In the genomic region with DNA sequence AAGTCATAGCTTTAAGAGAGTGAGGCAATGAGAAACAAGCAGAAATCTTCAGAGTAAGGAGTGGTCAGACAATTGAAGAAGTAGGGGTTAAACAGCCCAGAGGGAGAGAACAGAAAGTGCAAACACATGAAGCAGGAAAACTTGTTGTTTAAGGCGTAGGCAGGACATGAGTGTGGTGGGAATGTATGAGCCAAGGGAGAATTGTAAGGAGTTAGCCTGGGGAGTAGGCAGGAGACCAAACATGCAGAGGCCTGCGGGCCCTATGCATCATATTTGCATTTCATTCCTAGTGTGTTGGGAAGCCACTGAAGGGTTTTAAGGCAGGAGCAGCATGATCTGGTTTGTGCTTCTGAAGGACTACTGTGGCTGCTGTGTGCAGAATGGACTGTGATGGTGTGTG, we compare ENCODE assay signal across 16 cellular contexts.
DNase-seq lines count a peak whose midpoint lies in the region; ATAC-seq and TF ChIP-seq lines count a peak whose summit lies in the region.
"Had no signal": no experiment of that assay in that cellular context is flagged by ENCODE, and none has a peak within 500 bp of the region (broad histone marks: within the 10 kb centered on the region; RNA-seq: fewer than 3 reads in every experiment).

No MANE protein-coding gene starts in this region.

- H3K4ac ChIP-seq in neuronal stem cell (ENCODE audit: low read length) = no peak overlapping the region

- no peak overlapping the region for H4K8ac ChIP-seq in neuronal stem cell (ENCODE audit: low read depth, low read length)

- no peak for TF ChIP-seq CTCF in RWPE2 (IDR thresholded peaks at IDR 0.05; ENCODE audit: poor library complexity, severe bottlenecking)

- DNase-seq in HPDE6-E6E7 (ENCODE audit: extremely low spot score) = peak; percentile 23
- no peak for DNase-seq in RWPE2 (ENCODE audit: low spot score)
- peak; percentile 9 for DNase-seq in fibroblast of peridontal ligament (ENCODE audit: extremely low read depth)
- no peak for DNase-seq in neuronal stem cell (ENCODE audit: low spot score)
- no peak for DNase-seq in activated CD8-positive, alpha-beta memory T cell treated with anti-CD3 and anti-CD28 coated beads, Interleukin-2, amount 50 U/mL, for 4 hours
- no peak for DNase-seq in effector memory CD4-positive, alpha-beta T cell
- no peak for DNase-seq in ACHN
- DNase-seq: CD8-positive, alpha-beta memory T cell; NCI-H1436; NCI-H2081; NCI-H69; SHP77 had no signal

- H3K27ac ChIP-seq in RWPE2 (ENCODE audit: poor library complexity, severe bottlenecking) (no peak overlapping the region), neuronal stem cell (replicated peaks; ENCODE audit: low read length) (no peak overlapping the region)
- no peak overlapping the region for H3K27ac ChIP-seq in effector memory CD4-positive, alpha-beta T cell (ENCODE audit: insufficient read depth, low read length, poor library complexity, severe bottlenecking)
- H3K27ac ChIP-seq: BLaER1 had no signal

- in situ Hi-C loops in ACHN (cut with HindIII; ENCODE audit: low pct_ligation_motif_present, low pct_unique_long_range_greater_than_20kb, low sequenced_read_pairs) = no loop called here

- H3K4me2 ChIP-seq in neuronal stem cell (ENCODE audit: insufficient read depth, low read length, poor library complexity, severe bottlenecking) = no peak overlapping the region
- H3K4me2 ChIP-seq: BLaER1 had no signal

- H2AFZ ChIP-seq in neuronal stem cell (ENCODE audit: low read length) = peak overlapping the region; percentile 20

- H2BK12ac ChIP-seq in neuronal stem cell (ENCODE audit: low read length) = no peak overlapping the region

- H2BK15ac ChIP-seq in neuronal stem cell (ENCODE audit: low read length) = no peak overlapping the region

- no peak overlapping the region for H3K14ac ChIP-seq in neuronal stem cell (ENCODE audit: low read length)

- H2BK120ac ChIP-seq in neuronal stem cell (ENCODE audit: low read depth, low read length) = no peak overlapping the region

- H3K18ac ChIP-seq in neuronal stem cell (ENCODE audit: low read length) = no peak overlapping the region

- H3K9ac ChIP-seq in neuronal stem cell (ENCODE audit: low read depth, low read length, poor library complexity) = no peak overlapping the region
- H3K9ac ChIP-seq: BLaER1 had no signal

- H3K4me3 ChIP-seq in RWPE2 (ENCODE audit: severe bottlenecking) (no peak overlapping the region), neuronal stem cell (ENCODE audit: low read length in 2 of 2) (no peak overlapping the region)
- H3K4me3 ChIP-seq in effector memory CD4-positive, alpha-beta T cell (ENCODE audit: insufficient read depth, low read depth, low read length, poor library complexity, severe bottlenecking) = no peak overlapping the region
- H3K4me3 ChIP-seq: BLaER1 had no signal

- H2BK5ac ChIP-seq in neuronal stem cell (ENCODE audit: low read length) = no peak overlapping the region

- no CpG with 5 or more reads among the region's 2 CpGs for WGBS in neuronal stem cell (ENCODE audit: extremely low coverage in 2 of 2, insufficient read length in 2 of 2, insufficient replicate concordance in 1 of 2), 2 donors

- no peaks in the 10 kb centered on the region for H3K4me1 ChIP-seq in RWPE2 (ENCODE audit: insufficient read depth, poor library complexity, severe bottlenecking)
- H3K4me1 ChIP-seq in neuronal stem cell (ENCODE audit: control insufficient read depth in 2 of 2, insufficient read depth in 1 of 2, low read depth in 1 of 2, low read length in 2 of 2) = no peaks in the 10 kb centered on the region
- no peaks in the 10 kb centered on the region for H3K4me1 ChIP-seq in effector memory CD4-positive, alpha-beta T cell (ENCODE audit: control insufficient read depth, insufficient read depth, low read length, poor library complexity, severe bottlenecking)
- H3K4me1 ChIP-seq: BLaER1 had no signal

- H3K79me1 ChIP-seq in neuronal stem cell (ENCODE audit: low read depth, low read length) = no peaks in the 10 kb centered on the region

- H4K91ac ChIP-seq in neuronal stem cell (ENCODE audit: low read depth, low read length, poor library complexity) = peak overlapping the region; percentile 53

- H3K9me3 ChIP-seq in RWPE2 (ENCODE audit: severe bottlenecking) (no peaks in the 10 kb centered on the region), neuronal stem cell (replicated peaks in 1 of 2; ENCODE audit: control insufficient read depth in 2 of 2, insufficient read depth in 1 of 2, low read depth in 1 of 2, low read length in 2 of 2) (no peaks in the 10 kb centered on the region)
- no peaks in the 10 kb centered on the region for H3K9me3 ChIP-seq in effector memory CD4-positive, alpha-beta T cell (ENCODE audit: control insufficient read depth, low read length)
- H3K9me3 ChIP-seq: BLaER1 had no signal

- H3K36me3 ChIP-seq in RWPE2 (ENCODE audit: low read depth) (no peaks in the 10 kb centered on the region), neuronal stem cell (replicated peaks in 1 of 2; ENCODE audit: control insufficient read depth in 2 of 2, insufficient read depth in 2 of 2, low read length in 2 of 2) (no peaks in the 10 kb centered on the region)
- no peaks in the 10 kb centered on the region for H3K36me3 ChIP-seq in effector memory CD4-positive, alpha-beta T cell (ENCODE audit: control insufficient read depth, insufficient read depth, low read length)
- H3K36me3 ChIP-seq: BLaER1 had no signal

- peak; percentile 44; the same call in 1 of the 3 replicates for ATAC-seq in RWPE2 (ENCODE audit: low read depth)
- ATAC-seq in activated CD4-positive, CD25-positive, alpha-beta regulatory T cell treated with anti-CD3 and anti-CD28 coated beads, Interleukin-2, amount 50 U/mL, for 24 hours = no peak
- ATAC-seq: Panc1, SK-N-SH treated with all-trans-retinoic acid at 6 μM for 48 hours had no signal

- H3K23ac ChIP-seq in neuronal stem cell (ENCODE audit: low read depth, low read length, poor library complexity) = no peak overlapping the region

- H3K27me3 ChIP-seq in RWPE2 (ENCODE audit: insufficient read depth, poor library complexity, severe bottlenecking) = no peaks in the 10 kb centered on the region
- no peaks in the 10 kb centered on the region for H3K27me3 ChIP-seq in neuronal stem cell (ENCODE audit: control insufficient read depth in 3 of 3, insufficient read depth in 3 of 3, low read depth in 1 of 3, low read length in 3 of 3)
- no peaks in the 10 kb centered on the region for H3K27me3 ChIP-seq in effector memory CD4-positive, alpha-beta T cell (replicated peaks; ENCODE audit: control insufficient read depth, insufficient read depth, low read length, poor library complexity, severe bottlenecking)
- H3K27me3 ChIP-seq: BLaER1 had no signal

- H2AK5ac ChIP-seq in neuronal stem cell (ENCODE audit: low read depth, low read length) = no peak overlapping the region

Comparison
In these comparisons a context has a peak if more than half of its experiments do, and no peak if none do; other contexts are left out.
1. DNase-seq: peak in HPDE6-E6E7 (single experiment) and fibroblast of peridontal ligament (single experiment); none in RWPE2 (single experiment), neuronal stem cell (single experiment), activated CD8-positive, alpha-beta memory T cell treated with anti-CD3 and anti-CD28 coated beads, Interleukin-2, amount 50 U/mL, for 4 hours (single experiment), effector memory CD4-positive, alpha-beta T cell (0 of 3) and ACHN (single experiment).